ENCODE assay signal across 30 cellular contexts in genomic region chr1:145837658-145838057, GRCh38. TPM values are rescaled to one million over a fixed set of nuclear protein-coding genes. Genes with fewer than 3 reads are reported as not detected.
"Had no signal": no experiment of that assay in that cellular context is flagged by ENCODE, and none has a peak within 500 bp of the region (broad histone marks: within the 10 kb centered on the region; RNA-seq: fewer than 3 reads in every experiment).

No MANE protein-coding gene starts in this region.

- H3K9me3 Mint-ChIP-seq: activated CD4-positive, alpha-beta memory T cell treated with anti-CD3 and anti-CD28 coated beads, Interleukin-2, amount 10 ng/mL, durations not matched to agents 7 days and 5 days; activated CD4-positive, alpha-beta T cell treated with anti-CD3 and anti-CD28 coated beads, Interleukin-2, amount 10 ng/mL, durations not matched to agents 7 days and 5 days; activated T-cell treated with anti-CD3 and anti-CD28 coated beads, Interleukin-2, amount 50 U/mL, for 4 hours; activated T-helper 2 cell treated with anti-CD3 and anti-CD28 coated beads, Interferon-gamma antibody, Interleukin-2, Interleukin-4, amounts not matched to agents 10 μg/mL and 5 μg/mL and 100 μg/mL, durations not matched to agents 14 hours and 24 hours and 36 hours; brain; immature natural killer cell; mesothelial cell of epicardium; naive B cell; nephron progenitor cell; T-helper 1 cell treated with Interleukin-12 subunit alpha and Interleukin-12 subunit beta and Interleukin-4 antibody, amounts not matched to agents 30 μg/mL and 1 μg/mL, for 36 hours had no signal

- H3K27me3 Mint-ChIP-seq: activated CD4-positive, alpha-beta memory T cell treated with anti-CD3 and anti-CD28 coated beads, Interleukin-2, amount 10 ng/mL, durations not matched to agents 7 days and 5 days; activated CD4-positive, alpha-beta T cell treated with anti-CD3 and anti-CD28 coated beads, Interleukin-2, amount 10 ng/mL, durations not matched to agents 7 days and 5 days; activated naive CD8-positive, alpha-beta T cell; brain; naive B cell had no signal

- H3K27me3 ChIP-seq: ascending aorta, dorsolateral prefrontal cortex, neutrophil, right atrium auricular region had no signal

- H3K9ac ChIP-seq: parathyroid adenoma had no signal

- DNase-seq: activated CD4-positive, alpha-beta memory T cell treated with anti-CD3 and anti-CD28 coated beads, Interleukin-2, amount 10 ng/mL, durations not matched to agents 7 days and 5 days; activated CD4-positive, alpha-beta T cell treated with anti-CD3 and anti-CD28 coated beads, Interleukin-2, amount 10 ng/mL, durations not matched to agents 7 days and 5 days; activated CD8-positive, alpha-beta memory T cell treated with anti-CD3 and anti-CD28 coated beads, Interleukin-2, amount 50 U/mL, for 48 hours; activated T-cell treated with anti-CD3 and anti-CD28 coated beads, Interleukin-2, amount 50 U/mL, for 4 hours; dorsolateral prefrontal cortex; effector memory CD4-positive, alpha-beta T cell; hypothalamus; immature natural killer cell; kidney; naive B cell; nephron progenitor cell; stimulated activated CD4-positive, alpha-beta T cell treated with anti-CD3 and anti-CD28 coated beads, Interleukin-15, amount 100 ng/mL, for 24 hours; stimulated activated CD4-positive, alpha-beta T cell treated with anti-CD3 and anti-CD28 coated beads, Interleukin-2, amount 100 ng/mL, for 24 hours; stimulated activated naive CD4-positive, alpha-beta T cell; SW 1271; T-helper 9 cell; trophoblast cell had no signal

- H2AFZ ChIP-seq: parathyroid adenoma had no signal

- ATAC-seq: activated CD4-positive, CD25-positive, alpha-beta regulatory T cell treated with anti-CD3 and anti-CD28 coated beads, Interleukin-2, amount 50 U/mL, for 24 hours; activated T-cell treated with anti-CD3 and anti-CD28 coated beads, Interleukin-2, amount 50 U/mL, for 4 hours had no signal

- H3K9me3 ChIP-seq: ascending aorta, neutrophil, right atrium auricular region, thoracic aorta had no signal

- H3K27ac ChIP-seq: ascending aorta, coronary artery, neutrophil, parathyroid adenoma, right atrium auricular region, thoracic aorta, WERI-Rb-1 had no signal

- H3K79me2 ChIP-seq: parathyroid adenoma had no signal

- H3K27ac Mint-ChIP-seq: activated CD4-positive, alpha-beta memory T cell treated with anti-CD3 and anti-CD28 coated beads, Interleukin-2, amount 10 ng/mL, durations not matched to agents 7 days and 5 days; activated CD4-positive, alpha-beta T cell treated with anti-CD3 and anti-CD28 coated beads, Interleukin-2, amount 10 ng/mL, durations not matched to agents 7 days and 5 days; activated naive CD8-positive, alpha-beta T cell; activated T-helper 2 cell treated with anti-CD3 and anti-CD28 coated beads, Interferon-gamma antibody, Interleukin-2, Interleukin-4, amounts not matched to agents 10 μg/mL and 5 μg/mL and 100 μg/mL, durations not matched to agents 14 hours and 24 hours and 36 hours; brain; immature natural killer cell; mesothelial cell of epicardium; nephron progenitor cell; T-helper 1 cell treated with Interleukin-12 subunit alpha and Interleukin-12 subunit beta and Interleukin-4 antibody, amounts not matched to agents 30 μg/mL and 1 μg/mL, for 36 hours had no signal

- H3K4me1 ChIP-seq: ascending aorta, parathyroid adenoma, right atrium auricular region had no signal

- H3K4me3 Mint-ChIP-seq: activated CD4-positive, alpha-beta memory T cell treated with anti-CD3 and anti-CD28 coated beads, Interleukin-2, amount 10 ng/mL, durations not matched to agents 7 days and 5 days; activated CD4-positive, alpha-beta T cell treated with anti-CD3 and anti-CD28 coated beads, Interleukin-2, amount 10 ng/mL, durations not matched to agents 7 days and 5 days; activated naive CD8-positive, alpha-beta T cell; activated T-cell treated with anti-CD3 and anti-CD28 coated beads, Interleukin-2, amount 50 U/mL, for 4 hours; brain; immature natural killer cell; mesothelial cell of epicardium; naive B cell; nephron progenitor cell; T-helper 1 cell treated with Interleukin-12 subunit alpha and Interleukin-12 subunit beta and Interleukin-4 antibody, amounts not matched to agents 30 μg/mL and 1 μg/mL, for 36 hours had no signal

- H3K4me1 Mint-ChIP-seq: activated CD4-positive, alpha-beta memory T cell treated with anti-CD3 and anti-CD28 coated beads, Interleukin-2, amount 10 ng/mL, durations not matched to agents 7 days and 5 days; activated CD4-positive, alpha-beta T cell treated with anti-CD3 and anti-CD28 coated beads, Interleukin-2, amount 10 ng/mL, durations not matched to agents 7 days and 5 days; brain; immature natural killer cell; mesothelial cell of epicardium; naive B cell; nephron progenitor cell had no signal

- H3K4me3 ChIP-seq: ascending aorta, coronary artery, dorsolateral prefrontal cortex, right atrium auricular region, thoracic aorta had no signal

RNA-seq across cellular contexts. Expression of gene NUDT17, which starts 7.8 kb away (rescaled TPM):
- total RNA-seq: ascending aorta had no signal
